Comparison of ENCODE assay signal across 21 cellular contexts in the genomic region with DNA sequence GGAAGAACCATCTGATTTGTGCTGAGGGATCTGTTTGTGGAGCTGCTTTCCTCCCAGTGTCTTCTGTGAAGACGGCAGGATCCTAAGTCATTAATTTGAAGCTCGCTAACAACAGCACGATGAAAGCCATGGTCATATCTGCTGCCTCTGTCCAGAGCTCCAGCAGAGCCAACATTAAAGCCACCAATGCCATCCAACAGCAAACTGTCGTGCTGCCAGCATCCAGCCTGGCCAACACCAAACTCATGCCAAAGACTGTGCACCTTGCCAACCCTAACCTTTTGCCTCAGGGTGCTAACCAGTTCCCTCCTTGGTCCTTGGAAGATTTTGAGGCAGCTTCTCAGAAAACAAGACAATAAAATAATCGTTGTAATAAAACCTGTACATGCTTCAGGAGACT. TPM values are rescaled to one million over a fixed set of nuclear protein-coding genes. Genes with fewer than 3 reads are reported as not detected.
DNase-seq lines count a peak whose midpoint lies in the region; TF ChIP-seq lines count a peak whose summit lies in the region.
"Had no signal": no experiment of that assay in that cellular context is flagged by ENCODE, and none has a peak within 500 bp of the region (broad histone marks: within the 10 kb centered on the region; RNA-seq: fewer than 3 reads in every experiment).

No MANE protein-coding gene starts in this region.

- H3K27ac Mint-ChIP-seq in neural progenitor cell: no peak overlapping the region
- H3K27ac Mint-ChIP-seq: B cell; CD4-positive, alpha-beta T cell; CD8-positive, alpha-beta T cell had no signal

- H3K4me3 ChIP-seq in BLaER1: no peak overlapping the region
- no peak overlapping the region for H3K4me3 ChIP-seq in neural progenitor cell
- H3K4me3 ChIP-seq: A549, GM12878 had no signal

- DNase-seq in G401 (ENCODE audit: low spot score): peak; percentile 74
- DNase-seq in cerebellum (ENCODE audit: low spot score): peak; percentile 48
- DNase-seq in neural progenitor cell (ENCODE audit: low spot score): no peak
- DNase-seq in NCI-H748 treated with DMSO at 0.1 percent for 48 hours (lab: John Stamatoyannopoulos, UW): no peak
- no peak for DNase-seq in NCI-H1436 treated with DMSO at 0.1 percent for 48 hours (lab: John Stamatoyannopoulos, UW)
- no peak for DNase-seq in H4 (ENCODE audit: low spot score)
- DNase-seq in NOMO-1 (lab: John Stamatoyannopoulos, UW; ENCODE audit: unreplicated experiment in 2 of 2): no peak
- DNase-seq: AML-193; Caco-2; Calu3; CD4-positive, alpha-beta T cell; CD8-positive, alpha-beta T cell; DMS79 treated with DMSO at 0.1 percent for 48 hours; GDM1 had no signal

- no peaks in the 10 kb centered on the region for H3K79me2 ChIP-seq in neural progenitor cell (ENCODE audit: low read depth)

- H3K9me3 ChIP-seq in BLaER1: no peaks in the 10 kb centered on the region
- no peaks in the 10 kb centered on the region for H3K9me3 ChIP-seq in neural progenitor cell (ENCODE audit: low read depth)
- H3K9me3 ChIP-seq: A549, Caco-2 had no signal

- H3K27me3 Mint-ChIP-seq in neural progenitor cell (ENCODE audit: insufficient read depth, low read depth): peaks cover 8% of the 10 kb centered on the region

- H3K36me3 ChIP-seq in BLaER1: no peaks in the 10 kb centered on the region
- no peaks in the 10 kb centered on the region for H3K36me3 ChIP-seq in neural progenitor cell

- H3F3A ChIP-seq in neural progenitor cell (ENCODE audit: low read depth): peaks cover 26% of the 10 kb centered on the region

- no peak overlapping the region for H2AFZ ChIP-seq in neural progenitor cell (replicated peaks)

- in situ Hi-C loops in G401 (cut with HindIII; ENCODE audit: low sequenced_read_pairs): no loop called here

- no peaks in the 10 kb centered on the region for H3K9me3 Mint-ChIP-seq in neural progenitor cell
- H3K9me3 Mint-ChIP-seq: CD4-positive, alpha-beta T cell; CD8-positive, alpha-beta T cell had no signal

- H3K27ac ChIP-seq in BLaER1: no peak overlapping the region
- peak overlapping the region; percentile 72 for H3K27ac ChIP-seq in neural progenitor cell
- H3K27ac ChIP-seq: 22Rv1, A549, C4-2B had no signal

- TF ChIP-seq CTCF in neural progenitor cell (IDR thresholded peaks at IDR 0.05): no peak

- H3K4me3 Mint-ChIP-seq in neural progenitor cell: no peak overlapping the region
- H3K4me3 Mint-ChIP-seq: B cell; CD4-positive, alpha-beta T cell; CD8-positive, alpha-beta T cell had no signal

- H3K4me2 ChIP-seq in BLaER1 (peak overlapping the region; percentile 77), neural progenitor cell (no peak overlapping the region)
- H3K4me2 ChIP-seq: A549 had no signal

- peaks cover 77% of the 10 kb centered on the region for H3K4me1 ChIP-seq in BLaER1
- H3K4me1 ChIP-seq in neural progenitor cell: peaks cover 35% of the 10 kb centered on the region
- H3K4me1 ChIP-seq: A549, Caco-2 had no signal

- H3K27me3 ChIP-seq in BLaER1: no peaks in the 10 kb centered on the region
- no peaks in the 10 kb centered on the region for H3K27me3 ChIP-seq in neural progenitor cell

- no peaks in the 10 kb centered on the region for H3K36me3 Mint-ChIP-seq in neural progenitor cell
- H3K36me3 Mint-ChIP-seq: CD8-positive, alpha-beta T cell had no signal

- H3K9ac ChIP-seq in BLaER1 (no peak overlapping the region), neural progenitor cell (no peak overlapping the region)

- H3K4me1 Mint-ChIP-seq in neural progenitor cell: peaks cover 23% of the 10 kb centered on the region
- H3K4me1 Mint-ChIP-seq: B cell had no signal

- H4K20me1 ChIP-seq in BLaER1 (no peaks in the 10 kb centered on the region), neural progenitor cell (ENCODE audit: low read depth) (no peaks in the 10 kb centered on the region)

RNA-seq across cellular contexts. Expression of a gene that starts 36.2 kb away (rescaled TPM):
- not detected in 2 replicates for total RNA-seq in G401 (2014; rRNA removed; shearing (Covaris generic))
- 2.1 TPM for total RNA-seq in cerebellum
- not detected in 2 replicates for total RNA-seq in neural progenitor cell (ENCODE audit: low replicate concordance)
- not detected in 2 replicates for total RNA-seq in H4 (2014; rRNA removed; shearing (Covaris generic))
- total RNA-seq: A172; B cell; Caco-2; Calu3; CD4-positive, alpha-beta T cell; CD8-positive, alpha-beta T cell; GM12878 had no signal

Comparison
In these comparisons a context has a peak if more than half of its experiments do, and no peak if none do; other contexts are left out.
1. DNase-seq: peak in G401 (single experiment) and cerebellum (single experiment); none in neural progenitor cell (single experiment), NCI-H748 treated with DMSO at 0.1 percent for 48 hours (single experiment), NCI-H1436 treated with DMSO at 0.1 percent for 48 hours (single experiment), H4 (single experiment) and NOMO-1 (0 of 2).